ENCODE assay signal across 12 cellular contexts in the genomic region with DNA sequence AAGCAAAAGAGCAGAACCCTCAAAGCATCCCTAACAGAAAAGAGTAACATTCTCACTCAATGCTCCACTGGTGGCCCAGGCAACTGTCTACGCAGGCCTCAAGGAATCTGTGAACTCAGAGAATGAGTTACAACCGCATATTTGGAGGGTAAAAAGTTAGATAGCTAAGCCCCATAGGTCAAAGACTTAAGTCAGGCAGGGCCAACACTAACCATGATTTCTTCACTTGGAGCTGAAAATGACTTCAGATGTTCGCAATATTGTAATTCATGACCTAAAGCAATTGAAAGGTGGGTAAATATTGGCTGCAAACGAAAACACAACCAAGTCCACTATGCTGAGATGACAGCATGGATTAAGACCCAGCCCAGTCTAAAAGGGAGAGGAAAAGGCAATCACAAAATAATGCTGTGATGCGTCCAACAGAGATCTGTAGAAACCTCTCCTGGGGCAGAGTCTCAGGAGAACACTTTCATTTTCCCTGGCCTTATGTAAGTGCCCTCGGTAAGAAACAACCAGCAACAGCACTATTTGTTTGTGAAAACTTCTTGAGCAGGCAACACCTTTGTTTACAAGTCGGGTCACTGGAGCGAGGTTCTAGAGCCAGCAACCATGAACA.
DNase-seq lines count a peak whose midpoint lies in the region; FAIRE-seq and TF ChIP-seq lines count a peak whose summit lies in the region.
"Had no signal": no experiment of that assay in that cellular context is flagged by ENCODE, and none has a peak within 500 bp of the region (broad histone marks: within the 10 kb centered on the region; RNA-seq: fewer than 3 reads in every experiment).

No MANE protein-coding gene starts in this region.

- peak overlapping the region; percentile 30 for H3K9ac ChIP-seq in keratinocyte (ENCODE audit: control insufficient read depth, extremely low read depth, insufficient read depth, low read length)
- no peak overlapping the region for H3K9ac ChIP-seq in trophoblast cell (ENCODE audit: low read length)

- no peak overlapping the region for H3K23ac ChIP-seq in trophoblast cell (ENCODE audit: low read length)

- dilution Hi-C loops in keratinocyte (cut with MboI; ENCODE audit: extremely low pct_ligation_motif_present, low sequenced_read_pairs), result no loop called here

- H3K27me3 ChIP-seq in keratinocyte (ENCODE audit: control insufficient read depth, extremely low read depth, insufficient read depth, low read length) (no peaks in the 10 kb centered on the region), trophoblast cell (ENCODE audit: insufficient read depth, low read length) (no peaks in the 10 kb centered on the region), uterus (no peaks in the 10 kb centered on the region)

- intact Hi-C loops in uterus (cut with DNase I; ENCODE audit: low total_unique reads), result no loop called here

- H3K79me2 ChIP-seq in keratinocyte (ENCODE audit: control insufficient read depth, insufficient read depth, low read length) (no peaks in the 10 kb centered on the region), trophoblast cell (ENCODE audit: control insufficient read depth, insufficient read depth, low read length, poor library complexity) (peaks cover 2% of the 10 kb centered on the region)

- no peak overlapping the region for H3K14ac ChIP-seq in trophoblast cell (ENCODE audit: low read length)

- H3K79me1 ChIP-seq in trophoblast cell (ENCODE audit: low read length), result peaks cover 19% of the 10 kb centered on the region

- no peak overlapping the region for H2BK5ac ChIP-seq in trophoblast cell (ENCODE audit: low read depth, low read length, poor library complexity)

- peak overlapping the region; percentile 31 for H2AFZ ChIP-seq in keratinocyte (ENCODE audit: control insufficient read depth, low read length)
- no peak overlapping the region for H2AFZ ChIP-seq in trophoblast cell (ENCODE audit: insufficient read depth, low read length, poor library complexity)

- WGBS in trophoblast cell (ENCODE audit: extremely low coverage, insufficient coverage, insufficient read length), result no CpG with 5 or more reads among the region's 8 CpGs

- no peak for TF ChIP-seq POLR2A in uterus (IDR thresholded peaks at IDR 0.05)

- H3K9me3 ChIP-seq in keratinocyte (ENCODE audit: control insufficient read depth, low read depth, low read length) (no peaks in the 10 kb centered on the region), trophoblast cell (ENCODE audit: insufficient read depth, low read depth, low read length) (no peaks in the 10 kb centered on the region), uterus (no peaks in the 10 kb centered on the region)

- FAIRE-seq in keratinocyte (lab: Jason Lieb, UNC), result peak; percentile 67
- FAIRE-seq: colon had no signal

- no peaks in the 10 kb centered on the region for H3K9me1 ChIP-seq in keratinocyte (ENCODE audit: control insufficient read depth, extremely low read depth, insufficient read depth, low read length)

- H4K20me1 ChIP-seq in keratinocyte (ENCODE audit: control insufficient read depth, extremely low read depth, insufficient read depth, low read length), result no peaks in the 10 kb centered on the region

- H3K36me3 ChIP-seq in keratinocyte (ENCODE audit: control insufficient read depth in 2 of 2, extremely low read depth in 1 of 2, insufficient read depth in 2 of 2, low read length in 2 of 2), result no peaks in the 10 kb centered on the region
- H3K36me3 ChIP-seq in trophoblast cell (ENCODE audit: control insufficient read depth in 1 of 2, insufficient read depth in 2 of 2, low read length in 2 of 2), result peaks cover 74 to 85% of the 10 kb centered on the region in 2 experiments
- no peaks in the 10 kb centered on the region for H3K36me3 ChIP-seq in uterus

- no peak overlapping the region for H4K91ac ChIP-seq in trophoblast cell (ENCODE audit: low read depth, low read length)

- H3K27ac ChIP-seq in keratinocyte (ENCODE audit: control insufficient read depth, insufficient read depth, low read length) (no peak overlapping the region), trophoblast cell (ENCODE audit: low read depth, low read length) (no peak overlapping the region), uterus (peak overlapping the region; percentile 82 to 87)
- H3K27ac ChIP-seq: 22Rv1 had no signal

- DNase-seq in DMS 273 (lab: John Stamatoyannopoulos, UW; ENCODE audit: unreplicated experiment) (peak; percentile 59), DMS 273 treated with DMSO at 0.1 percent for 48 hours (lab: John Stamatoyannopoulos, UW) (no peak), keratinocyte (ENCODE audit: low read depth, low spot score) (no peak), trophoblast cell (peak; percentile 9 to 45), uterus (peak in 1 of 2 donors; percentile 7), foreskin melanocyte (no peak), NCI-H1930 (lab: John Stamatoyannopoulos, UW) (no peak)
- no peak for DNase-seq in NK-92 treated with Interleukin-12 subunit alpha and Interleukin-12 subunit beta, amount 100 ng/mL, for 24 hours (lab: John Stamatoyannopoulos, UW)
- DNase-seq: stimulated activated CD4-positive, alpha-beta T cell treated with anti-CD3 and anti-CD28 coated beads, Interleukin-4, amount 100 ng/mL, for 4 hours; stimulated activated naive CD8-positive, alpha-beta T cell treated with anti-CD3 and anti-CD28 coated beads, Interleukin-15, amount 100 ng/mL, for 72 hours had no signal

- peak overlapping the region; percentile 81 for H3K4me2 ChIP-seq in keratinocyte (ENCODE audit: control insufficient read depth, extremely low read depth, insufficient read depth, low read depth, low read length)
- no peak overlapping the region for H3K4me2 ChIP-seq in trophoblast cell (ENCODE audit: low read length)

- H3K18ac ChIP-seq in trophoblast cell (ENCODE audit: low read length), result no peak overlapping the region

- TF ChIP-seq CTCF in keratinocyte (optimal IDR thresholded peaks at IDR 0.05 in 1 of 3, IDR thresholded peaks at IDR 0.05 in 1 of 3, conservative IDR thresholded peaks at IDR 0.05 in 1 of 3; ENCODE audit: extremely low read depth in 1 of 3, insufficient read depth in 2 of 3, low read length in 3 of 3) (no peak), uterus (IDR thresholded peaks at IDR 0.05) (no peak)

- no peak overlapping the region for H2AK5ac ChIP-seq in trophoblast cell (ENCODE audit: low read length)

- no peak overlapping the region for H2BK12ac ChIP-seq in trophoblast cell (ENCODE audit: low read length)

- no peak overlapping the region for H4K8ac ChIP-seq in trophoblast cell (ENCODE audit: low read depth, low read length)

- H3K4me1 ChIP-seq in keratinocyte (ENCODE audit: control insufficient read depth, extremely low read depth, insufficient read depth, low read length) (peaks cover 23% of the 10 kb centered on the region), trophoblast cell (ENCODE audit: control insufficient read depth in 1 of 2, insufficient read depth in 2 of 2, low read length in 2 of 2) (peaks cover 4 to 5% of the 10 kb centered on the region in 2 experiments), uterus (peaks cover 17 to 22% of the 10 kb centered on the region in 2 donors)

- H2BK120ac ChIP-seq in trophoblast cell (ENCODE audit: insufficient read depth, low read length, poor library complexity), result no peak overlapping the region

- H3K4ac ChIP-seq in trophoblast cell (ENCODE audit: low read depth, low read length), result peak overlapping the region; percentile 18

- H4K12ac ChIP-seq in trophoblast cell (ENCODE audit: low read depth, low read length), result no peak overlapping the region

- H3K4me3 ChIP-seq in keratinocyte (ENCODE audit: control insufficient read depth in 2 of 3, extremely low read depth in 1 of 3, insufficient read depth in 2 of 3, low read depth in 1 of 3, low read length in 3 of 3) (peak overlapping the region in 2 of 3 experiments; percentile 23 to 42), trophoblast cell (ENCODE audit: low read depth, low read length) (no peak overlapping the region), uterus (no peak overlapping the region)

Comparison
In these comparisons a context has a peak if more than half of its experiments do, and no peak if none do; other contexts are left out.
1. DNase-seq: peak in DMS 273 (single experiment) and trophoblast cell (2 of 2); none in DMS 273 treated with DMSO at 0.1 percent for 48 hours (single experiment), keratinocyte (single experiment), NK-92 treated with Interleukin-12 subunit alpha and Interleukin-12 subunit beta, amount 100 ng/mL, for 24 hours (single experiment), foreskin melanocyte (single experiment) and NCI-H1930 (0 of 2).
2. H3K27ac ChIP-seq: peak in uterus (2 of 2); none in keratinocyte (single experiment) and trophoblast cell (single experiment).
3. H3K4me3 ChIP-seq: peak in keratinocyte (2 of 3); none in trophoblast cell (single experiment) and uterus (0 of 2).